ENCODE assay signal across 24 cellular contexts in genomic region chr10:58971806-58972491, GRCh38.
"Had no signal": no experiment of that assay in that cellular context is flagged by ENCODE, and none has a peak within 500 bp of the region (broad histone marks: within the 10 kb centered on the region; RNA-seq: fewer than 3 reads in every experiment).

No MANE protein-coding gene starts in this region.

- H3K27me3 ChIP-seq: brain microvascular endothelial cell, cardiac muscle cell, Peyer's patch had no signal

- H3K9me3 ChIP-seq: Peyer's patch had no signal

- H3K27ac ChIP-seq: brain microvascular endothelial cell, cardiac muscle cell, Peyer's patch, RWPE1, VCaP had no signal

- H3K4me3 ChIP-seq: cardiac muscle cell, K562, Peyer's patch had no signal

- H3K36me3 ChIP-seq: brain microvascular endothelial cell, cardiac muscle cell, Peyer's patch had no signal

- DNase-seq: activated CD4-positive, alpha-beta memory T cell treated with anti-CD3 and anti-CD28 coated beads, Interleukin-2, amount 10 ng/mL, durations not matched to agents 7 days and 5 days; activated CD4-positive, alpha-beta T cell treated with anti-CD3 and anti-CD28 coated beads, Interleukin-2, amount 10 ng/mL, durations not matched to agents 7 days and 5 days; activated CD4-positive, CD25-positive, alpha-beta regulatory T cell; activated gamma-delta T cell; activated naive CD4-positive, alpha-beta T cell treated with anti-CD3 and anti-CD28 coated beads for 36 hours; activated T-cell treated with anti-CD3 and anti-CD28 coated beads for 4 hours; activated T-cell treated with anti-CD3 and anti-CD28 coated beads, Interleukin-2, amount 50 U/mL, for 48 hours; amygdala; brain microvascular endothelial cell; Karpas-422; MM.1S; NCI-H187; NCI-H2081; NCI-H446; NCI-H524 treated with DMSO at 0.1 percent for 48 hours; NCI-H774; Peyer's patch; Right ventricle myocardium superior; T-helper 1 cell had no signal

- ATAC-seq: activated T-helper 17 cell treated with anti-CD3 and anti-CD28 coated beads, Interleukin-2, amount 50 U/mL, for 72 hours; K562 had no signal
